In genomic region chr2:127681288-127681771, GRCh38 we compare ENCODE assay signal across 13 cellular contexts. TPM values are rescaled to one million over a fixed set of nuclear protein-coding genes. Genes with fewer than 3 reads are reported as not detected.
DNase-seq lines count a peak whose midpoint lies in the region; ATAC-seq and TF ChIP-seq lines count a peak whose summit lies in the region.
"Had no signal": no experiment of that assay in that cellular context is flagged by ENCODE, and none has a peak within 500 bp of the region (broad histone marks: within the 10 kb centered on the region; RNA-seq: fewer than 3 reads in every experiment).

No MANE protein-coding gene starts in this region.

- TF ChIP-seq CTCF in H9 (conservative IDR thresholded peaks at IDR 0.05) (no peak), lung (IDR thresholded peaks at IDR 0.05; ENCODE audit: control extremely low read depth, extremely low read depth) (no peak), suprapubic skin (IDR thresholded peaks at IDR 0.05) (no peak), colonic mucosa (IDR thresholded peaks at IDR 0.05) (no peak)

- peak overlapping the region; percentile 24; the same call in 1 of the 2 replicates for H3K14ac ChIP-seq in H9 (ENCODE audit: insufficient read depth, low read length)

- peaks cover 40% of the 10 kb centered on the region for H3K27me3 Mint-ChIP-seq in H9 (ENCODE audit: low read depth)

- H3K18ac ChIP-seq in H9 (ENCODE audit: insufficient read length, low read depth, low read length): no peak overlapping the region

- no peak overlapping the region for H4K8ac ChIP-seq in H9 (replicated peaks; ENCODE audit: insufficient read length, low read depth, low read length)

- H3K23ac ChIP-seq in H9 (ENCODE audit: insufficient read length, low read depth, low read length): no peak overlapping the region

- peak; percentile 63 for DNase-seq in H9
- peak; percentile 61 for DNase-seq in dermis blood vessel endothelial cell
- DNase-seq in lung (ENCODE audit: low spot score): peak; percentile 26
- DNase-seq in suprapubic skin (ENCODE audit: low spot score in 2 of 2): peak in 1 of 2 donors; percentile 66
- DNase-seq in colonic mucosa: no peak
- DNase-seq: activated CD4-positive, alpha-beta memory T cell treated with anti-CD3 and anti-CD28 coated beads, Interleukin-2, amount 10 ng/mL, durations not matched to agents 7 days and 5 days; activated naive CD8-positive, alpha-beta T cell treated with anti-CD3 and anti-CD28 coated beads for 36 hours; DMS153; NCI-H446 treated with DMSO at 0.1 percent for 48 hours had no signal

- no peak for TF ChIP-seq POLR2A in suprapubic skin (IDR thresholded peaks at IDR 0.05)

- peak overlapping the region; percentile 4 for H3K4me3 ChIP-seq in lung
- peak overlapping the region; percentile 33 for H3K4me3 ChIP-seq in suprapubic skin
- no peak overlapping the region for H3K4me3 ChIP-seq in colonic mucosa
- H3K4me3 ChIP-seq: K562 had no signal

- H3K36me3 Mint-ChIP-seq in H9 (ENCODE audit: insufficient read depth in 1 of 3, low read depth in 3 of 3): no peaks in the 10 kb centered on the region
- H3K36me3 Mint-ChIP-seq: activated naive CD8-positive, alpha-beta T cell treated with anti-CD3 and anti-CD28 coated beads for 36 hours had no signal

- no peak overlapping the region for H4K91ac ChIP-seq in H9 (ENCODE audit: insufficient read length, low read depth, low read length)

- H3K4me1 ChIP-seq in H9 (ENCODE audit: insufficient read depth, low read length) (no peaks in the 10 kb centered on the region; the same call in 1 of the 2 replicates), lung (ENCODE audit: control insufficient read depth in 2 of 2, insufficient read depth in 2 of 2, low read length in 2 of 2) (peaks cover 0 to 3% of the 10 kb centered on the region in 2 donors), suprapubic skin (no peaks in the 10 kb centered on the region), colonic mucosa (no peaks in the 10 kb centered on the region)
- H3K4me1 ChIP-seq: prostate gland had no signal

- H2BK120ac ChIP-seq in H9 (ENCODE audit: low read depth, low read length, poor library complexity, severe bottlenecking): no peak overlapping the region

- intact Hi-C loops in colonic mucosa (cut with DNase I): no loop called here

- no peak overlapping the region for H3T11ph ChIP-seq in H9 (ENCODE audit: low read length)

- no peaks in the 10 kb centered on the region for H3K79me2 ChIP-seq in H9 (ENCODE audit: insufficient read depth, low read length)

- H3K36me3 ChIP-seq in lung (ENCODE audit: control insufficient read depth in 2 of 2, insufficient read depth in 2 of 2, low read length in 2 of 2) (no peaks in the 10 kb centered on the region), suprapubic skin (no peaks in the 10 kb centered on the region), colonic mucosa (no peaks in the 10 kb centered on the region)
- H3K36me3 ChIP-seq: prostate gland had no signal

- no peak overlapping the region for H2AK5ac ChIP-seq in H9 (ENCODE audit: insufficient read length, low read length)

- TF ChIP-seq EP300 in suprapubic skin (IDR thresholded peaks at IDR 0.05): no peak

- no peak overlapping the region for H3K4me3 Mint-ChIP-seq in H9
- H3K4me3 Mint-ChIP-seq: activated CD4-positive, alpha-beta memory T cell treated with anti-CD3 and anti-CD28 coated beads, Interleukin-2, amount 10 ng/mL, durations not matched to agents 7 days and 5 days; activated naive CD8-positive, alpha-beta T cell treated with anti-CD3 and anti-CD28 coated beads for 36 hours had no signal

- WGBS in H9 (ENCODE audit: extremely low coverage, insufficient read length, low lambda C conversion rate): no CpG with 5 or more reads among the region's 24 CpGs
- 34 to 46% methylated on average over 24 of the region's 24 CpGs for WGBS in lung, 2 donors
- 56% methylated on average over 17 of the region's 24 CpGs for WGBS in suprapubic skin

- no peak overlapping the region for H3K9ac ChIP-seq in H9 (ENCODE audit: extremely low read depth, insufficient read length, low read length)
- H3K9ac ChIP-seq in colonic mucosa (ENCODE audit: low read depth in 2 of 2, low read length in 2 of 2): no peak overlapping the region

- no peaks in the 10 kb centered on the region for H3K9me3 Mint-ChIP-seq in H9
- H3K9me3 Mint-ChIP-seq: activated CD4-positive, alpha-beta memory T cell treated with anti-CD3 and anti-CD28 coated beads, Interleukin-2, amount 10 ng/mL, durations not matched to agents 7 days and 5 days; activated naive CD8-positive, alpha-beta T cell treated with anti-CD3 and anti-CD28 coated beads for 36 hours had no signal

- H2BK5ac ChIP-seq in H9 (ENCODE audit: insufficient read length, low read length): no peak overlapping the region

- peaks cover 6 to 13% of the 10 kb centered on the region in 2 experiments for H3K4me1 Mint-ChIP-seq in H9
- H3K4me1 Mint-ChIP-seq: activated CD4-positive, alpha-beta memory T cell treated with anti-CD3 and anti-CD28 coated beads, Interleukin-2, amount 10 ng/mL, durations not matched to agents 7 days and 5 days; activated naive CD8-positive, alpha-beta T cell treated with anti-CD3 and anti-CD28 coated beads for 36 hours had no signal

- ATAC-seq in lung (ENCODE audit: insufficient read depth, low FRiP score) (no peak), GM19467 (IDR thresholded peaks at IDR 0.05; ENCODE audit: unreplicated experiment) (no peak), GM19397 (IDR thresholded peaks at IDR 0.05; ENCODE audit: unreplicated experiment) (no peak)
- ATAC-seq: K562 had no signal

- no peak overlapping the region for H3K27ac Mint-ChIP-seq in H9
- H3K27ac Mint-ChIP-seq: activated CD4-positive, alpha-beta memory T cell treated with anti-CD3 and anti-CD28 coated beads, Interleukin-2, amount 10 ng/mL, durations not matched to agents 7 days and 5 days; activated naive CD8-positive, alpha-beta T cell treated with anti-CD3 and anti-CD28 coated beads for 36 hours had no signal

- no peak overlapping the region for H4K5ac ChIP-seq in H9 (ENCODE audit: insufficient read length, low read depth, low read length)

- H4K20me1 ChIP-seq in H9 (ENCODE audit: control insufficient read depth, insufficient read depth, insufficient read length): no peaks in the 10 kb centered on the region

- no peak overlapping the region for H3K27ac ChIP-seq in H9 (ENCODE audit: insufficient read length, low read depth, low read length)
- H3K27ac ChIP-seq in lung (ENCODE audit: low read depth in 1 of 2, low read length in 1 of 2): peak overlapping the region in 1 of 2 donors; percentile 30
- H3K27ac ChIP-seq in suprapubic skin: no peak overlapping the region
- H3K27ac ChIP-seq in colonic mucosa: no peak overlapping the region
- H3K27ac ChIP-seq: prostate gland had no signal

- no peak overlapping the region for H2BK12ac ChIP-seq in H9 (ENCODE audit: insufficient read length, low read depth, low read length)

- no peaks in the 10 kb centered on the region for H3K23me2 ChIP-seq in H9 (ENCODE audit: insufficient read length, low read depth, low read length, poor library complexity, severe bottlenecking)

- H2AFZ ChIP-seq in H9 (ENCODE audit: low read length): no peak overlapping the region

- H2BK20ac ChIP-seq in H9 (ENCODE audit: low read depth, low read length, poor library complexity, severe bottlenecking): no peak overlapping the region

- no peaks in the 10 kb centered on the region for H3K79me1 ChIP-seq in H9 (ENCODE audit: insufficient read depth, low read depth, low read length, poor library complexity, severe bottlenecking)

- H3K4ac ChIP-seq in H9 (ENCODE audit: low read depth, low read length): no peak overlapping the region

- H3K27me3 ChIP-seq in H9 (ENCODE audit: insufficient read depth, low read length) (peaks cover 4% of the 10 kb centered on the region; the same call in 1 of the 2 replicates), lung (ENCODE audit: control insufficient read depth, insufficient read depth) (no peaks in the 10 kb centered on the region), suprapubic skin (peaks cover 4% of the 10 kb centered on the region), colonic mucosa (peaks cover 4% of the 10 kb centered on the region)

- no peak overlapping the region for H3K4me2 ChIP-seq in H9 (ENCODE audit: insufficient read depth, insufficient read length, low read length)

- H2BK15ac ChIP-seq in H9 (ENCODE audit: low read depth, low read length): no peak overlapping the region

- H3K56ac ChIP-seq in H9 (ENCODE audit: insufficient read length, low read depth, low read length): no peak overlapping the region

- H3K9me3 ChIP-seq in H9 (ENCODE audit: control insufficient read depth, low read depth, low read length) (no peaks in the 10 kb centered on the region), lung (ENCODE audit: control insufficient read depth in 2 of 2, insufficient read depth in 1 of 2, low read length in 1 of 2) (no peaks in the 10 kb centered on the region), suprapubic skin (no peaks in the 10 kb centered on the region), colonic mucosa (no peaks in the 10 kb centered on the region)
- H3K9me3 ChIP-seq: prostate gland had no signal

RNA-seq across cellular contexts. Expression of gene LIMS2, which starts 6.0 kb away (rescaled TPM):
- 5.7 and 5.9 TPM in 2 replicates for total RNA-seq in H9 (2021)
- 20.1 and 23.8 TPM in 2 replicates for total RNA-seq in dermis blood vessel endothelial cell
- 100 to 1,000 TPM in 1 of 2 donors, 10 to 100 TPM in 1; 22.2 to 111 TPM for total RNA-seq in lung
- 100 to 1,000 TPM in 1 of 2 donors, 10 to 100 TPM in 1; 49.6 to 138 TPM for polyA plus RNA-seq in lung
- total RNA-seq in suprapubic skin: 10 to 100 TPM in 2 of 4 donors, 1 to 10 TPM in 2; 9.2 to 40.0 (median 15.4) TPM
- total RNA-seq in colonic mucosa: 10 to 100 TPM in 1 of 2 donors, 1 to 10 TPM in 1; 6.6 to 37.2 TPM

RNA-seq across cellular contexts. Expression of gene SFT2D3, which starts 20.0 kb away (rescaled TPM):
- total RNA-seq in H9 (2021) (4.7 and 5.0 TPM in 2 replicates), dermis blood vessel endothelial cell (5.4 and 5.8 TPM in 2 replicates), lung (10 to 100 TPM in 1 of 2 donors, 1 to 10 TPM in 1; 7.1 to 11.0 TPM), suprapubic skin (10 to 100 TPM; 10.2 to 15.9 (median 12.2) TPM), colonic mucosa (1 to 10 TPM; 6.0 to 7.5 TPM)
- polyA plus RNA-seq in lung: 1 to 10 TPM; 5.0 to 9.9 TPM

RNA-seq across cellular contexts. Expression of gene GPR17, which starts 35.4 kb away (rescaled TPM):
- total RNA-seq in H9 (2021) (0.35 TPM in 1 of 2 replicates, not detected in the other), dermis blood vessel endothelial cell (not detected in 2 replicates), lung (under 1 TPM in 1 of 2 donors, not detected in 1; 0.40 TPM), suprapubic skin (under 1 TPM in 2 of 4 donors, not detected in 2; 0.48 to 0.52 TPM), colonic mucosa (under 1 TPM; 0.16 to 0.20 TPM)
- 1 to 10 TPM in 1 of 2 donors, under 1 TPM in 1; 0.30 to 1.4 TPM for polyA plus RNA-seq in lung
- total RNA-seq: activated CD4-positive, alpha-beta memory T cell treated with anti-CD3 and anti-CD28 coated beads, Interleukin-2, amount 10 ng/mL, durations not matched to agents 7 days and 5 days; activated naive CD8-positive, alpha-beta T cell treated with anti-CD3 and anti-CD28 coated beads for 36 hours; K562; prostate gland had no signal
- polyA plus RNA-seq: K562 had no signal
